In genomic region chr16:89581861-89582563, GRCh38 we compare ENCODE assay signal across 11 cellular contexts. TPM values are rescaled to one million over a fixed set of nuclear protein-coding genes. Genes with fewer than 3 reads are reported as not detected.
DNase-seq lines count a peak whose midpoint lies in the region; ATAC-seq and TF ChIP-seq lines count a peak whose summit lies in the region.
"Had no signal": no experiment of that assay in that cellular context is flagged by ENCODE, and none has a peak within 500 bp of the region (broad histone marks: within the 10 kb centered on the region; RNA-seq: fewer than 3 reads in every experiment).

No MANE protein-coding gene starts in this region.

- CTCF ChIA-PET in Panc1 (lab: Charles Lee), result no interaction called here

- no peak for TF ChIP-seq POLR2A in prostate gland (IDR thresholded peaks at IDR 0.05)

- 55% methylated on average over 14 of the region's 15 CpGs for WGBS in prostate gland

- POLR2A ChIA-PET in Panc1 (lab: Charles Lee), result interaction anchor here (0.6 kb wide), 1 partner anchor 19 kb away, joined by 4 read pairs; no protein-coding TSS in a partner anchor

- H3K27ac Mint-ChIP-seq in CD14-positive monocyte, result no peak overlapping the region
- H3K27ac Mint-ChIP-seq: natural killer cell had no signal

- H3K27me3 Mint-ChIP-seq in CD14-positive monocyte (ENCODE audit: low read depth in 3 of 3), result peaks cover 3 to 12% (median 12%) of the 10 kb centered on the region in 3 donors

- no peaks in the 10 kb centered on the region for H3K4me1 Mint-ChIP-seq in CD14-positive monocyte
- H3K4me1 Mint-ChIP-seq: natural killer cell had no signal

- H3K27ac ChIP-seq in Panc1 (ENCODE audit: low read length), result no peak overlapping the region
- H3K27ac ChIP-seq in prostate gland, result peak overlapping the region; percentile 47 to 52

- H3K36me3 Mint-ChIP-seq in CD14-positive monocyte, result no peaks in the 10 kb centered on the region
- H3K36me3 Mint-ChIP-seq: natural killer cell had no signal

- H3K9me3 ChIP-seq in Panc1 (ENCODE audit: control insufficient read depth, insufficient read depth, low read depth, low read length) (no peaks in the 10 kb centered on the region), prostate gland (no peaks in the 10 kb centered on the region)

- BruUV-seq in Panc1 (replicated peaks; lab: Mats Ljungman, UMichigan), result no TSS peak

- peaks cover 0 to 7% (median 2%) of the 10 kb centered on the region in 7 donors for H3K9me3 Mint-ChIP-seq in CD14-positive monocyte
- H3K9me3 Mint-ChIP-seq: activated T-cell treated with anti-CD3 and anti-CD28 coated beads, Interleukin-2, amount 50 U/mL, for 4 hours; natural killer cell had no signal

- peak; percentile 37 for DNase-seq in DMS53 treated with DMSO at 0.1 percent for 48 hours (lab: John Stamatoyannopoulos, UW; ENCODE audit: unreplicated experiment)
- DNase-seq in Panc1 (ENCODE audit: low read depth, low spot score), result no peak
- peak; percentile 92 for DNase-seq in fibroblast of mammary gland (ENCODE audit: low read depth)
- DNase-seq in prostate gland (ENCODE audit: low spot score), result peak; percentile 73
- no peak for DNase-seq in activated CD4-positive, alpha-beta T cell treated with anti-CD3 and anti-CD28 coated beads for 48 hours
- DNase-seq in activated gamma-delta T cell treated with Interleukin-2 at 50 U/mL for 16 hours, result no peak
- DNase-seq in NOMO-1 (lab: John Stamatoyannopoulos, UW; ENCODE audit: unreplicated experiment in 2 of 2), result no peak
- DNase-seq in CD14-positive monocyte (ENCODE audit: low spot score), result no peak
- DNase-seq: activated T-cell treated with anti-CD3 and anti-CD28 coated beads, Interleukin-2, amount 50 U/mL, for 4 hours; natural killer cell; NCI-H1436 had no signal

- no peak overlapping the region for H3K4me3 ChIP-seq in Panc1 (ENCODE audit: low read depth in 2 of 2, low read length in 2 of 2)
- no peak overlapping the region for H3K4me3 ChIP-seq in fibroblast of mammary gland (ENCODE audit: control insufficient read depth, low read depth, low read length)
- no peak overlapping the region for H3K4me3 ChIP-seq in prostate gland

- no peak for TF ChIP-seq CTCF in Panc1 (IDR thresholded peaks at IDR 0.05)
- TF ChIP-seq CTCF in fibroblast of mammary gland (conservative IDR thresholded peaks at IDR 0.05; ENCODE audit: control insufficient read depth, insufficient read depth, low read depth, low read length), result no peak
- TF ChIP-seq CTCF in prostate gland (IDR thresholded peaks at IDR 0.05), result no peak
- no peak for TF ChIP-seq CTCF in CD14-positive monocyte (IDR thresholded peaks at IDR 0.05)

- H3K36me3 ChIP-seq in Panc1 (ENCODE audit: control insufficient read depth, insufficient read depth, low read length), result no peaks in the 10 kb centered on the region
- H3K36me3 ChIP-seq in prostate gland, result no peaks in the 10 kb centered on the region

- intact Hi-C loops in Panc1 (cut with micrococcal nuclease; ENCODE audit: unreplicated experiment) (no loop called here), prostate gland (cut with DNase I) (no loop called here), CD14-positive monocyte (cut with micrococcal nuclease) (no loop called here)

- in situ Hi-C loops in Panc1 (cut with HindIII; ENCODE audit: low pct_unique_long_range_greater_than_20kb, low sequenced_read_pairs), result no loop called here

- H3K4me1 ChIP-seq in Panc1 (ENCODE audit: control insufficient read depth, insufficient read depth, low read length) (peaks cover 11% of the 10 kb centered on the region), prostate gland (replicated peaks) (peaks cover 9% of the 10 kb centered on the region)

- no peak overlapping the region for H3K4me3 Mint-ChIP-seq in CD14-positive monocyte
- H3K4me3 Mint-ChIP-seq: activated T-cell treated with anti-CD3 and anti-CD28 coated beads, Interleukin-2, amount 50 U/mL, for 4 hours; natural killer cell had no signal

- ATAC-seq in Panc1, result peak; percentile 18; the same call in 1 of the 2 replicates
- ATAC-seq: activated T-cell treated with anti-CD3 and anti-CD28 coated beads, Interleukin-2, amount 50 U/mL, for 4 hours; natural killer cell had no signal

- H3K27me3 ChIP-seq in Panc1 (ENCODE audit: control insufficient read depth, insufficient read depth, low read length) (no peaks in the 10 kb centered on the region), prostate gland (replicated peaks; ENCODE audit: insufficient read depth) (no peaks in the 10 kb centered on the region)

RNA-seq across cellular contexts. Expression of gene CPNE7, which starts 6.5 kb away (rescaled TPM):
- total RNA-seq in Panc1 (2021; ENCODE audit: unreplicated experiment), result 32.7 TPM
- 46.0 TPM for polyA plus RNA-seq in Panc1 (2012; ENCODE audit: insufficient read length)
- total RNA-seq in prostate gland, result 1 to 10 TPM in 1 of 2 donors, under 1 TPM in 1; 0.18 to 8.9 TPM
- not detected for polyA plus RNA-seq in CD14-positive monocyte

RNA-seq across cellular contexts. Expression of gene RPL13, which starts 21.5 kb away (rescaled TPM):
- 965 TPM for total RNA-seq in Panc1 (2021; ENCODE audit: unreplicated experiment)
- polyA plus RNA-seq in Panc1 (2012; ENCODE audit: insufficient read length), result 1,813 TPM
- total RNA-seq in prostate gland, result over 10,000 TPM in 1 of 2 donors, 1,000 to 10,000 TPM in 1; 6,889 to 11,644 TPM
- polyA plus RNA-seq in CD14-positive monocyte, result 1,000 to 10,000 TPM; 1,251 to 1,329 TPM

RNA-seq across cellular contexts. Expression of gene DPEP1, which starts 31.4 kb away (rescaled TPM):
- total RNA-seq in Panc1 (2021; ENCODE audit: unreplicated experiment), result 0.18 TPM
- polyA plus RNA-seq in Panc1 (2012; ENCODE audit: insufficient read length), result 0.78 TPM
- 100 to 1,000 TPM in 1 of 2 donors, not detected in 1; 274 TPM for total RNA-seq in prostate gland
- polyA plus RNA-seq in CD14-positive monocyte, result not detected
- total RNA-seq: activated T-cell treated with anti-CD3 and anti-CD28 coated beads, Interleukin-2, amount 50 U/mL, for 4 hours; natural killer cell had no signal

Comparison
In these comparisons a context has a peak if more than half of its experiments do, and no peak if none do; other contexts are left out.
1. DNase-seq: peak in DMS53 treated with DMSO at 0.1 percent for 48 hours (single experiment), fibroblast of mammary gland (single experiment) and prostate gland (single experiment); none in Panc1 (single experiment), activated CD4-positive, alpha-beta T cell treated with anti-CD3 and anti-CD28 coated beads for 48 hours (single experiment), activated gamma-delta T cell treated with Interleukin-2 at 50 U/mL for 16 hours (single experiment), NOMO-1 (0 of 2) and CD14-positive monocyte (single experiment).